18 cellular contexts compared by ENCODE assay signal in the genomic region with DNA sequence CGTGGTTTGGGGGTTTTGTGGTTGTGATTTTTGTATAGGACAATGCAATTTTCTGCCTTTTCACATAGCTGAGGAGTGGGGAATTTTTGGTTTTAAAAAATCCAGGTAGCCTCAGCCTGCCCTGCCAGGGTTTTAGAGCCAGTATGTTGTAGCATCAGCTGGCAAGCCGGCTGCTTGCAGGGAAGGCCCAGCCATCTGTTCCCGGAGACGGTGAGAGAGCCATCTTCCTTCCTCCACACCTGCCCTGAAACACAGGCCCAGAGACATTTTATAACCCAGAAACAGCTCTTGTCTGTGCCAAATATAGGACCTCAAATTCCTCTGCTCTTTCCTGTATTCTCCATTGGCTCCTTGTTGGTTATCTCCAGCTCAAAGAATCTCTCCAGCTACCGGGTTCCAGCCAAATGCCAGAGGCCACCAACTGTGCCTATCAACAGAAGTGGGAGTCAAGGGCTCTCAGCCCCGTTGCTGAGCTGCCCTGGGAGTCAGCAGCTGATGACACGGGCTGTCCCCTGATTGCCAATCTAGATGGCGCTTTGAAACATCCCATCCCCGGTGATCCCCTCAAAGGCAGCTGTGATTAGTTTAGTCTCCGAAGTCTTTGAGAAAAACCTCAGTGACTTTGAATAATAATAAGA.
A peak's percentile ranks its signal among the peaks of the same experiment; 100 is the strongest.
DNase-seq lines count a peak whose midpoint lies in the region; ATAC-seq and TF ChIP-seq lines count a peak whose summit lies in the region.
"Had no signal": no experiment of that assay in that cellular context is flagged by ENCODE, and none has a peak within 500 bp of the region (broad histone marks: within the 10 kb centered on the region; RNA-seq: fewer than 3 reads in every experiment).

No MANE protein-coding gene starts in this region.

- TF ChIP-seq CTCF in neural progenitor cell (IDR thresholded peaks at IDR 0.05): no peak

- H3K36me3 ChIP-seq in H7 (replicated peaks; ENCODE audit: control insufficient read depth, insufficient read depth, low read length) (no peaks in the 10 kb centered on the region), neural progenitor cell (no peaks in the 10 kb centered on the region)
- H3K36me3 ChIP-seq: gastrocnemius medialis, SJSA1 had no signal

- ATAC-seq in HG03045 (IDR thresholded peaks at IDR 0.05; ENCODE audit: unreplicated experiment): no peak
- no peak for ATAC-seq in stimulated activated naive CD8-positive, alpha-beta T cell treated with anti-CD3 and anti-CD28 coated beads, Interleukin-15, Interleukin-2, amounts not matched to agents 100 U/mL and 50 U/mL, for 24 hours
- ATAC-seq: gastrocnemius medialis, left lobe of liver, mucosa of descending colon had no signal

- no peaks in the 10 kb centered on the region for H3K4me1 ChIP-seq in neural progenitor cell
- H3K4me1 ChIP-seq: gastrocnemius medialis, SJSA1, testis had no signal

- H3K9me3 ChIP-seq in neural progenitor cell (ENCODE audit: low read depth): no peaks in the 10 kb centered on the region
- H3K9me3 ChIP-seq: gastrocnemius medialis, mucosa of descending colon, SJSA1, testis had no signal

- H3K4me3 Mint-ChIP-seq in neural progenitor cell: no peak overlapping the region
- H3K4me3 Mint-ChIP-seq: activated naive CD8-positive, alpha-beta T cell treated with anti-CD3 and anti-CD28 coated beads, Interleukin-2, amount 10 ng/mL, durations not matched to agents 7 days and 5 days; activated T-helper 1 cell treated with anti-CD3 and anti-CD28 coated beads, Interleukin-12 subunit alpha, Interleukin-12 subunit beta, Interleukin-2, Interleukin-4 antibody, amounts not matched to agents 30 ng/mL and 10 ng/mL and 1 ng/mL, durations not matched to agents 14 hours and 24 hours and 36 hours; T-helper 2 cell treated with Interferon-gamma antibody and Interleukin-4, amounts not matched to agents 5 μg/mL and 100 μg/mL, for 36 hours had no signal

- H3K4me1 Mint-ChIP-seq in neural progenitor cell: peaks cover 5% of the 10 kb centered on the region
- H3K4me1 Mint-ChIP-seq: activated naive CD8-positive, alpha-beta T cell treated with anti-CD3 and anti-CD28 coated beads, Interleukin-2, amount 10 ng/mL, durations not matched to agents 7 days and 5 days had no signal

- H3K79me2 ChIP-seq in neural progenitor cell (ENCODE audit: low read depth): no peaks in the 10 kb centered on the region

- no peak overlapping the region for H3K27ac Mint-ChIP-seq in neural progenitor cell
- H3K27ac Mint-ChIP-seq: activated naive CD8-positive, alpha-beta T cell treated with anti-CD3 and anti-CD28 coated beads, Interleukin-2, amount 10 ng/mL, durations not matched to agents 7 days and 5 days; activated T-helper 1 cell treated with anti-CD3 and anti-CD28 coated beads, Interleukin-12 subunit alpha, Interleukin-12 subunit beta, Interleukin-2, Interleukin-4 antibody, amounts not matched to agents 30 ng/mL and 10 ng/mL and 1 ng/mL, durations not matched to agents 14 hours and 24 hours and 36 hours; T-helper 2 cell treated with Interferon-gamma antibody and Interleukin-4, amounts not matched to agents 5 μg/mL and 100 μg/mL, for 36 hours had no signal

- DNase-seq in H7 (peak; percentile 28), NCI-H2029 treated with DMSO at 0.1 percent for 48 hours (lab: John Stamatoyannopoulos, UW) (peak; percentile 48), NCI-H774 (lab: John Stamatoyannopoulos, UW) (peak; percentile 15), neural progenitor cell (ENCODE audit: low spot score) (peak; percentile 16), kidney glomerular epithelial cell (lab: John Stamatoyannopoulos, UW) (no peak)
- DNase-seq in stimulated activated naive CD8-positive, alpha-beta T cell treated with anti-CD3 and anti-CD28 coated beads, Interleukin-15, Interleukin-2, amounts not matched to agents 100 U/mL and 50 U/mL, for 24 hours: no peak
- DNase-seq: activated naive CD8-positive, alpha-beta T cell treated with anti-CD3 and anti-CD28 coated beads, Interleukin-2, amount 10 ng/mL, durations not matched to agents 7 days and 5 days; AML-193; gastrocnemius medialis; mucosa of descending colon; OCI-M1; stimulated activated CD4-positive, alpha-beta T cell treated with anti-CD3 and anti-CD28 coated beads, Interleukin-12 subunit alpha, Interleukin-12 subunit beta, amount 100 ng/mL, for 4 hours; testis had no signal

- H3K27me3 Mint-ChIP-seq in neural progenitor cell (ENCODE audit: insufficient read depth, low read depth): no peaks in the 10 kb centered on the region
- H3K27me3 Mint-ChIP-seq: activated naive CD8-positive, alpha-beta T cell treated with anti-CD3 and anti-CD28 coated beads, Interleukin-2, amount 10 ng/mL, durations not matched to agents 7 days and 5 days had no signal

- no peak overlapping the region for H2AFZ ChIP-seq in neural progenitor cell (replicated peaks)

- H3K27me3 ChIP-seq in H7 (ENCODE audit: control insufficient read depth, insufficient read depth, low read length) (no peaks in the 10 kb centered on the region), neural progenitor cell (no peaks in the 10 kb centered on the region)
- H3K27me3 ChIP-seq: gastrocnemius medialis, SJSA1, testis had no signal

- H3F3A ChIP-seq in neural progenitor cell (ENCODE audit: low read depth): no peaks in the 10 kb centered on the region

- no peaks in the 10 kb centered on the region for H3K9me3 Mint-ChIP-seq in neural progenitor cell
- H3K9me3 Mint-ChIP-seq: activated naive CD8-positive, alpha-beta T cell treated with anti-CD3 and anti-CD28 coated beads, Interleukin-2, amount 10 ng/mL, durations not matched to agents 7 days and 5 days; activated T-helper 1 cell treated with anti-CD3 and anti-CD28 coated beads, Interleukin-12 subunit alpha, Interleukin-12 subunit beta, Interleukin-2, Interleukin-4 antibody, amounts not matched to agents 30 ng/mL and 10 ng/mL and 1 ng/mL, durations not matched to agents 14 hours and 24 hours and 36 hours; T-helper 2 cell treated with Interferon-gamma antibody and Interleukin-4, amounts not matched to agents 5 μg/mL and 100 μg/mL, for 36 hours had no signal

- H3K9ac ChIP-seq in neural progenitor cell: no peak overlapping the region

- H3K27ac ChIP-seq in neural progenitor cell: no peak overlapping the region
- H3K27ac ChIP-seq: gastrocnemius medialis, SJSA1, testis had no signal

- H3K4me2 ChIP-seq in neural progenitor cell: no peak overlapping the region

- no peaks in the 10 kb centered on the region for H4K20me1 ChIP-seq in neural progenitor cell (ENCODE audit: low read depth)

- H3K4me3 ChIP-seq in H7 (ENCODE audit: insufficient read depth, low read depth, low read length) (no peak overlapping the region), neural progenitor cell (no peak overlapping the region)
- H3K4me3 ChIP-seq: gastrocnemius medialis, mucosa of descending colon, SJSA1, testis had no signal

- no peaks in the 10 kb centered on the region for H3K36me3 Mint-ChIP-seq in neural progenitor cell
- H3K36me3 Mint-ChIP-seq: activated naive CD8-positive, alpha-beta T cell treated with anti-CD3 and anti-CD28 coated beads, Interleukin-2, amount 10 ng/mL, durations not matched to agents 7 days and 5 days had no signal

Comparison
In these comparisons a context has a peak if more than half of its experiments do, and no peak if none do; other contexts are left out.
1. DNase-seq: peak in H7 (single experiment), NCI-H2029 treated with DMSO at 0.1 percent for 48 hours (single experiment), NCI-H774 (single experiment) and neural progenitor cell (single experiment); none in kidney glomerular epithelial cell (single experiment) and stimulated activated naive CD8-positive, alpha-beta T cell treated with anti-CD3 and anti-CD28 coated beads, Interleukin-15, Interleukin-2, amounts not matched to agents 100 U/mL and 50 U/mL, for 24 hours (single experiment).